ENCODE assay signal across 8 cellular contexts in the genomic region with DNA sequence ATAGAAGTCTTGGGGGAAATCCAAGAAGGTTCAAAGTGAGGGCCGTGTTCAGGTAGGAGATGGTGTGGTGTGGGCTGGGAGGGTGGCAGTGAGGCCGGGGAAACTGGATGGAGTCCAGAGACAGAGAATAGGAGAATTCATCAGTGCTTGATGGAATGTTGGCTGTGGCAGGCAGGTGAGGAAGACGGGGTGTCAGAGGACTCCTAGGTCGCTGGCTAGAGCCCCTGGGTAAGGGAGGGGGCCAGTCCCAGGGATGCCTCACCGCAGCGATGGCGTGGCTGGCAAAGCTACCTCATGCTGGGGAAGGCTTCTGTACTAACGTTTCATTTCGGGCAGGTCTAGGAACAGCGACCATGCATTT.
DNase-seq lines count a peak whose midpoint lies in the region; TF ChIP-seq lines count a peak whose summit lies in the region.
"Had no signal": no experiment of that assay in that cellular context is flagged by ENCODE, and none has a peak within 500 bp of the region (broad histone marks: within the 10 kb centered on the region; RNA-seq: fewer than 3 reads in every experiment).

No MANE protein-coding gene starts in this region.

- H2AFZ ChIP-seq in Karpas-422 (ENCODE audit: low read length) = no peak overlapping the region

- CTCF ChIA-PET in HEK293 (lab: Yijun Ruan, JAX) = interaction anchor here (0.6 to 1.5 kb wide), 3 partner anchors 234 to 359 kb away, joined by 3 read pairs; no protein-coding TSS in a partner anchor

- H3K9me3 Mint-ChIP-seq in activated T-helper 1 cell treated with anti-CD3 and anti-CD28 coated beads, Interleukin-12 subunit alpha, Interleukin-12 subunit beta, Interleukin-2, Interleukin-4 antibody, amounts not matched to agents 30 ng/mL and 10 ng/mL and 1 ng/mL, durations not matched to agents 14 hours and 24 hours and 36 hours = no peaks in the 10 kb centered on the region

- H3K4me2 ChIP-seq in Karpas-422 (ENCODE audit: low read depth, low read length, poor library complexity, severe bottlenecking) = no peak overlapping the region

- no peaks in the 10 kb centered on the region for H3K36me3 ChIP-seq in HEK293 (ENCODE audit: control insufficient read depth in 2 of 2, insufficient read depth in 1 of 2, low read length in 2 of 2)
- no peaks in the 10 kb centered on the region for H3K36me3 ChIP-seq in iPS DF 6.9 (ENCODE audit: control insufficient read depth, insufficient read depth, low read length)
- no peaks in the 10 kb centered on the region for H3K36me3 ChIP-seq in Karpas-422 (ENCODE audit: insufficient read depth, low read length)

- no peak for DNase-seq in activated T-helper 1 cell treated with anti-CD3 and anti-CD28 coated beads, Interleukin-12 subunit alpha, Interleukin-12 subunit beta, Interleukin-2, Interleukin-4 antibody, amounts not matched to agents 30 ng/mL and 10 ng/mL and 1 ng/mL, durations not matched to agents 14 hours and 24 hours and 36 hours (ENCODE audit: low spot score)
- DNase-seq in iPS DF 6.9 (ENCODE audit: low read depth, low spot score) (no peak), skeletal muscle cell (ENCODE audit: low read depth) (no peak), HuH-7 (ENCODE audit: low spot score) (no peak), Karpas-422 (no peak), mucosa of gallbladder (ENCODE audit: low spot score) (no peak)
- DNase-seq: KG1 had no signal

- H3K4me1 Mint-ChIP-seq in activated T-helper 1 cell treated with anti-CD3 and anti-CD28 coated beads, Interleukin-12 subunit alpha, Interleukin-12 subunit beta, Interleukin-2, Interleukin-4 antibody, amounts not matched to agents 30 ng/mL and 10 ng/mL and 1 ng/mL, durations not matched to agents 14 hours and 24 hours and 36 hours (ENCODE audit: low read depth) = peaks cover 8% of the 10 kb centered on the region

- no peak overlapping the region for H3K27ac Mint-ChIP-seq in activated T-helper 1 cell treated with anti-CD3 and anti-CD28 coated beads, Interleukin-12 subunit alpha, Interleukin-12 subunit beta, Interleukin-2, Interleukin-4 antibody, amounts not matched to agents 30 ng/mL and 10 ng/mL and 1 ng/mL, durations not matched to agents 14 hours and 24 hours and 36 hours

- H3K36me3 Mint-ChIP-seq in activated T-helper 1 cell treated with anti-CD3 and anti-CD28 coated beads, Interleukin-12 subunit alpha, Interleukin-12 subunit beta, Interleukin-2, Interleukin-4 antibody, amounts not matched to agents 30 ng/mL and 10 ng/mL and 1 ng/mL, durations not matched to agents 14 hours and 24 hours and 36 hours (ENCODE audit: low read depth) = no peaks in the 10 kb centered on the region

- no CpG with 5 or more reads among the region's 10 CpGs for WGBS in iPS DF 6.9 (ENCODE audit: insufficient coverage, insufficient read length)

- no peak overlapping the region for H3K27ac ChIP-seq in HEK293 (ENCODE audit: extremely low read depth, low read depth, low read length)
- H3K27ac ChIP-seq in iPS DF 6.9 (ENCODE audit: low read length) = no peak overlapping the region
- H3K27ac ChIP-seq in Karpas-422 (ENCODE audit: low read length) = no peak overlapping the region

- peaks cover 14% of the 10 kb centered on the region for H3K27me3 Mint-ChIP-seq in activated T-helper 1 cell treated with anti-CD3 and anti-CD28 coated beads, Interleukin-12 subunit alpha, Interleukin-12 subunit beta, Interleukin-2, Interleukin-4 antibody, amounts not matched to agents 30 ng/mL and 10 ng/mL and 1 ng/mL, durations not matched to agents 14 hours and 24 hours and 36 hours (ENCODE audit: insufficient read depth)

- peak overlapping the region; percentile 71 for H3K4me3 Mint-ChIP-seq in activated T-helper 1 cell treated with anti-CD3 and anti-CD28 coated beads, Interleukin-12 subunit alpha, Interleukin-12 subunit beta, Interleukin-2, Interleukin-4 antibody, amounts not matched to agents 30 ng/mL and 10 ng/mL and 1 ng/mL, durations not matched to agents 14 hours and 24 hours and 36 hours

- H3K9me3 ChIP-seq in HEK293 (ENCODE audit: control insufficient read depth, insufficient read depth, low read depth, low read length) (no peaks in the 10 kb centered on the region), iPS DF 6.9 (ENCODE audit: control insufficient read depth, insufficient read depth, low read length) (no peaks in the 10 kb centered on the region), Karpas-422 (ENCODE audit: low read length) (no peaks in the 10 kb centered on the region)

- H3K9ac ChIP-seq in Karpas-422 (ENCODE audit: low read length) = no peak overlapping the region

- peaks cover 3% of the 10 kb centered on the region; the same call in 1 of the 2 replicates for H3K4me1 ChIP-seq in HEK293 (ENCODE audit: control insufficient read depth, insufficient read depth, low read length)
- H3K4me1 ChIP-seq in iPS DF 6.9 (ENCODE audit: control insufficient read depth, insufficient read depth, low read length) = peaks cover 6% of the 10 kb centered on the region
- H3K4me1 ChIP-seq in Karpas-422 (ENCODE audit: low read length) = no peaks in the 10 kb centered on the region; the same call in 1 of the 2 replicates

- H3K4me3 ChIP-seq in HEK293 (ENCODE audit: low read depth, low read length) = peak overlapping the region; percentile 55
- H3K4me3 ChIP-seq in iPS DF 6.9 (ENCODE audit: low read length) = peak overlapping the region; percentile 24; the same call in 1 of the 2 replicates
- peak overlapping the region; percentile 40 for H3K4me3 ChIP-seq in skeletal muscle cell (ENCODE audit: low read depth, low read length)
- no peak overlapping the region for H3K4me3 ChIP-seq in Karpas-422 (ENCODE audit: low read length)

- H3K79me2 ChIP-seq in Karpas-422 (ENCODE audit: low read length) = no peaks in the 10 kb centered on the region

- H3K27me3 ChIP-seq in iPS DF 6.9 (ENCODE audit: control insufficient read depth, insufficient read depth, low read length) = no peaks in the 10 kb centered on the region
- no peaks in the 10 kb centered on the region for H3K27me3 ChIP-seq in Karpas-422 (ENCODE audit: low read length)

- POLR2A ChIA-PET in HEK293 (lab: Yijun Ruan, JAX) = no interaction called here

- intact Hi-C loops in activated T-helper 1 cell treated with anti-CD3 and anti-CD28 coated beads, Interleukin-12 subunit alpha, Interleukin-12 subunit beta, Interleukin-2, Interleukin-4 antibody, amounts not matched to agents 30 ng/mL and 10 ng/mL and 1 ng/mL, durations not matched to agents 14 hours and 24 hours and 36 hours (cut with micrococcal nuclease) = no loop called here

- TF ChIP-seq CTCF in HEK293 (tag by site-specific recombination; IDR thresholded peaks at IDR 0.05) = no peak

- H3K9me2 ChIP-seq in Karpas-422 (replicated peaks; ENCODE audit: insufficient read depth, low read length) = no peaks in the 10 kb centered on the region

- H4K20me1 ChIP-seq in Karpas-422 (ENCODE audit: insufficient read depth, low read depth, low read length) = no peaks in the 10 kb centered on the region

TF ChIP-seq in HEK293, 187 proteins besides CTCF, POLR2A, EP300 and RAD21:
- TF ChIP-seq ZNF324 (tag by site-specific recombination; IDR thresholded peaks at IDR 0.05) (no peak), ZFP3 (tag by site-specific recombination; IDR thresholded peaks at IDR 0.05; ENCODE audit: low read depth) (peak; percentile 50; the same call in 1 of the 2 replicates)
TF ChIP-seq in HEK293: peak in this region for 1.
